18 cellular contexts compared by ENCODE assay signal in genomic region chr2:54918647-54919280, GRCh38.
"Had no signal": no experiment of that assay in that cellular context is flagged by ENCODE, and none has a peak within 500 bp of the region (broad histone marks: within the 10 kb centered on the region; RNA-seq: fewer than 3 reads in every experiment).

No MANE protein-coding gene starts in this region.

- H3K4me1 ChIP-seq: SJCRH30 had no signal

- H3K36me3 ChIP-seq: SJCRH30 had no signal

- ATAC-seq: SK-N-SH treated with all-trans-retinoic acid at 6 μM for 48 hours, T-helper 17 cell had no signal

- H3K4me3 ChIP-seq: SJCRH30 had no signal

- DNase-seq: KBM-7; NCI-H1092; NCI-H1436; NCI-H187 treated with DMSO at 0.1 percent for 48 hours; NCI-H2029 treated with DMSO at 0.1 percent for 48 hours; NCI-H2227 treated with DMSO at 0.1 percent for 48 hours; NCI-H524; NCI-H526 treated with DMSO at 0.1 percent for 48 hours; NCI-H748 treated with DMSO at 0.1 percent for 48 hours; NK-92 treated with Interleukin-12 subunit alpha and Interleukin-12 subunit beta, amount 100 ng/mL, for 24 hours; OCI-M1; SHP77; SJCRH30; T-helper 1 cell; T-helper 17 cell had no signal

- H3K27ac ChIP-seq: RWPE1, SJCRH30 had no signal

- H3K27me3 ChIP-seq: SJCRH30 had no signal

- FAIRE-seq: RCC 7860 had no signal
